19 cellular contexts compared by ENCODE assay signal in genomic region chr15:101451886-101452285, GRCh38. TPM values are rescaled to one million over a fixed set of nuclear protein-coding genes. Genes with fewer than 3 reads are reported as not detected.
DNase-seq lines count a peak whose midpoint lies in the region; ATAC-seq, FAIRE-seq and TF ChIP-seq lines count a peak whose summit lies in the region.
"Had no signal": no experiment of that assay in that cellular context is flagged by ENCODE, and none has a peak within 500 bp of the region (broad histone marks: within the 10 kb centered on the region; RNA-seq: fewer than 3 reads in every experiment).

No MANE protein-coding gene starts in this region.

- no peak for FAIRE-seq in K562 (lab: Jason Lieb, UNC)
- FAIRE-seq: G401.6, GM12878 had no signal

- WGBS in K562 (ENCODE audit: insufficient coverage, low coverage, missing lambda C conversion rate), result 90% methylated on average over 4 of the region's 4 CpGs
- 88 to 97% (median 94%) methylated on average over 4 of the region's 4 CpGs for WGBS in psoas muscle, 3 donors

- no peak for TF ChIP-seq POLR2A in K562 (conservative IDR thresholded peaks at IDR 0.05)

- in situ Hi-C loops in K562 (cut with MboI), result no loop called here

- TF ChIP-seq EP300 in K562 (IDR thresholded peaks at IDR 0.05; ENCODE audit: low read length), result no peak

- peak; percentile 21 to 37 for DNase-seq in AML-193 (lab: John Stamatoyannopoulos, UW)
- DNase-seq in EH (ENCODE audit: low read depth), result peak; percentile 19
- DNase-seq in K562 (ENCODE audit: extremely low read depth in 1 of 4, low spot score in 3 of 4), result no peak
- no peak for DNase-seq in psoas muscle
- DNase-seq in NCI-H2227 (lab: John Stamatoyannopoulos, UW; ENCODE audit: unreplicated experiment), result no peak
- no peak for DNase-seq in HEK293T (ENCODE audit: extremely low spot score)
- DNase-seq in lower lobe of right lung, result no peak
- DNase-seq: activated gamma-delta T cell; naive thymus-derived CD8-positive, alpha-beta T cell; NCI-H1092; NCI-H2081 treated with DMSO at 0.1 percent for 48 hours; NCI-H526; PC-3; stimulated activated naive CD4-positive, alpha-beta T cell had no signal

- POLR2A ChIA-PET in K562 (lab: Yijun Ruan, JAX), result interaction anchor here (0.7 to 2.0 kb wide), 3 partner anchors 13 to 51 kb away, joined by 4 to 5 read pairs (median 4); no protein-coding TSS in a partner anchor
- POLR2A ChIA-PET in HEK293T (lab: Yijun Ruan, JAX), result no interaction called here

- no TSS peak for BruUV-seq in K562 (replicated peaks; lab: Mats Ljungman, UMichigan)

- peak overlapping the region; percentile 74 for H3K4me2 ChIP-seq in K562 (ENCODE audit: insufficient read depth, low read length)
- H3K4me2 ChIP-seq: SK-N-SH had no signal

- H3K4me3 ChIP-seq in K562 (no peak overlapping the region), psoas muscle (peak overlapping the region; percentile 44), lower lobe of right lung (no peak overlapping the region)
- H3K4me3 ChIP-seq: GM12878, prostate gland had no signal

- H3K36me3 ChIP-seq in K562 (ENCODE audit: control insufficient read depth, insufficient read depth, low read length) (peaks cover 4% of the 10 kb centered on the region; the same call in 1 of the 3 replicates), psoas muscle (ENCODE audit: insufficient read depth in 1 of 2, low read depth in 1 of 2) (no peaks in the 10 kb centered on the region), lower lobe of right lung (no peaks in the 10 kb centered on the region)
- H3K36me3 ChIP-seq: prostate gland had no signal

- H3K4me1 ChIP-seq in K562 (replicated peaks in 1 of 2; ENCODE audit: control insufficient read depth in 2 of 2, insufficient read depth in 2 of 2, low read length in 2 of 2) (peaks cover 51 to 57% of the 10 kb centered on the region in 2 experiments), psoas muscle (peaks cover 40% of the 10 kb centered on the region), lower lobe of right lung (peaks cover 29% of the 10 kb centered on the region)
- H3K4me1 ChIP-seq: prostate gland had no signal

- peak overlapping the region; percentile 41; the same call in 1 of the 2 replicates for H2AFZ ChIP-seq in K562 (ENCODE audit: low read depth, low read length)

- H3K79me2 ChIP-seq in K562 (ENCODE audit: control insufficient read depth, insufficient read depth, low read length), result peaks cover 46% of the 10 kb centered on the region

- H3K27me3 ChIP-seq in K562 (ENCODE audit: control insufficient read depth in 2 of 2, insufficient read depth in 2 of 2, low read length in 2 of 2) (no peaks in the 10 kb centered on the region), psoas muscle (ENCODE audit: insufficient read depth in 3 of 3, low read length in 2 of 3) (no peaks in the 10 kb centered on the region), lower lobe of right lung (ENCODE audit: low read depth) (no peaks in the 10 kb centered on the region)

- intact Hi-C loops in K562 (cut with micrococcal nuclease), result no loop called here
- intact Hi-C loops in psoas muscle (cut with DNase I), result no loop called here
- intact Hi-C loops in lower lobe of right lung (cut with DNase I), result no loop called here

- H3K27ac ChIP-seq in K562 (ENCODE audit: extremely low read depth, low read depth, low read length), result peak overlapping the region; percentile 77
- H3K27ac ChIP-seq in psoas muscle, result peak overlapping the region; percentile 62
- H3K27ac ChIP-seq in lower lobe of right lung, result no peak overlapping the region
- H3K27ac ChIP-seq: prostate gland had no signal

- no peak for ATAC-seq in K562
- peak in 1 of 4 donors; percentile 28 for ATAC-seq in psoas muscle
- no peak for ATAC-seq in HG03280 (IDR thresholded peaks at IDR 0.05; ENCODE audit: unreplicated experiment)
- no peak for ATAC-seq in lower lobe of right lung
- ATAC-seq: GM12878; naive thymus-derived CD8-positive, alpha-beta T cell; PC-3 had no signal

- TF ChIP-seq RAD21 in K562 (CRISPR knock-in tag; conservative IDR thresholded peaks at IDR 0.05 in 1 of 2, IDR thresholded peaks at IDR 0.05 in 1 of 2), result no peak

- CTCF ChIA-PET in K562 (lab: Yijun Ruan, JAX; ENCODE audit: low intra/inter-chr PET ratio), result no interaction called here
- CTCF ChIA-PET in HEK293T (lab: Yijun Ruan, JAX), result no interaction called here

- H3K9me3 ChIP-seq in K562 (replicated peaks; ENCODE audit: control insufficient read depth, insufficient read depth, low read depth, low read length) (no peaks in the 10 kb centered on the region), psoas muscle (no peaks in the 10 kb centered on the region), lower lobe of right lung (no peaks in the 10 kb centered on the region)
- H3K9me3 ChIP-seq: prostate gland, SK-N-SH had no signal

- no peaks in the 10 kb centered on the region for H4K20me1 ChIP-seq in K562 (replicated peaks; ENCODE audit: control insufficient read depth, insufficient read depth, low read length)

- TF ChIP-seq CTCF in K562 (IDR thresholded peaks at IDR 0.05 in 2 of 3, conservative IDR thresholded peaks at IDR 0.05 in 1 of 3; ENCODE audit: insufficient read depth in 2 of 3, low read depth in 1 of 3, low read length in 3 of 3), result no peak
- no peak for TF ChIP-seq CTCF in psoas muscle (IDR thresholded peaks at IDR 0.05)
- TF ChIP-seq CTCF in lower lobe of right lung (IDR thresholded peaks at IDR 0.05), result no peak

- H3K9me1 ChIP-seq in K562 (ENCODE audit: control insufficient read depth, insufficient read depth, low read length), result no peaks in the 10 kb centered on the region

- peak overlapping the region in 1 of 2 experiments; percentile 59; a peak in 2 of 4 replicates for H3K9ac ChIP-seq in K562 (ENCODE audit: insufficient read depth in 1 of 2, low read depth in 2 of 2, low read length in 2 of 2)
- H3K9ac ChIP-seq: SK-N-SH had no signal

TF ChIP-seq in K562, 482 proteins besides CTCF, POLR2A, EP300 and RAD21 (continues in another document):
- TF ChIP-seq, protein P1, sequence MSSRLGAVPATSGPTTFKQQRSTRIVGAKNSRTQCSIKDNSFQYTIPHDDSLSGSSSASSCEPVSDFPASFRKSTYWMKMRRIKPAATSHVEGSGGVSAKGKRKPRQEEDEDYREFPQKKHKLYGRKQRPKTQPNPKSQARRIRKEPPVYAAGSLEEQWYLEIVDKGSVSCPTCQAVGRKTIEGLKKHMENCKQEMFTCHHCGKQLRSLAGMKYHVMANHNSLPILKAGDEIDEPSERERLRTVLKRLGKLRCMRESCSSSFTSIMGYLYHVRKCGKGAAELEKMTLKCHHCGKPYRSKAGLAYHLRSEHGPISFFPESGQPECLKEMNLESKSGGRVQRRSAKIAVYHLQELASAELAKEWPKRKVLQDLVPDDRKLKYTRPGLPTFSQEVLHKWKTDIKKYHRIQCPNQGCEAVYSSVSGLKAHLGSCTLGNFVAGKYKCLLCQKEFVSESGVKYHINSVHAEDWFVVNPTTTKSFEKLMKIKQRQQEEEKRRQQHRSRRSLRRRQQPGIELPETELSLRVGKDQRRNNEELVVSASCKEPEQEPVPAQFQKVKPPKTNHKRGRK (tag; IDR thresholded peaks at IDR 0.05), result peak; percentile 34; the same call in 1 of the 2 replicates
- peak; percentile 88 for TF ChIP-seq CEBPB (tag; IDR thresholded peaks at IDR 0.05)

TF ChIP-seq in HEK293T, 16 proteins besides CTCF, POLR2A, EP300 and RAD21:
- no peak for TF ChIP-seq ZNF384 (IDR thresholded peaks at IDR 0.05)
- TF ChIP-seq NFRKB (IDR thresholded peaks at IDR 0.05), result no peak
- no peak for TF ChIP-seq HDGF (IDR thresholded peaks at IDR 0.05; ENCODE audit: borderline replicate concordance)

RNA-seq across cellular contexts. Expression of gene PCSK6, which starts 37.6 kb away (rescaled TPM):
- 94.9 and 139 TPM in 2 replicates for total RNA-seq in K562 (2011; cell fraction: chromatin; rRNA removed; ENCODE audit: low replicate concordance)
- 83.4 and 91.1 TPM in 2 replicates for total RNA-seq in K562 (2011; cell fraction: nucleolus; rRNA removed)
- total RNA-seq in K562 (2011; cell fraction: nucleoplasm; rRNA removed), result 86.1 and 94.3 TPM in 2 replicates
- total RNA-seq in K562 (2014; rRNA removed) (14.5 and 27.2 TPM in 2 replicates), K562 (2014; rRNA removed; fragmentation: Illumina TruSeq; extraction: Trizol) (13.7 and 14.4 TPM in 2 replicates), K562 (2015; rRNA removed; fragmentation: Illumina TruSeq; extraction: Trizol) (11.2 and 11.8 TPM in 2 replicates), K562 (2021) (17.6 and 18.3 TPM in 2 replicates), psoas muscle (10 to 100 TPM; 13.3 to 32.7 (median 20.7) TPM), lower lobe of right lung (12.3 TPM)
- polyA plus RNA-seq in K562 (2011; rRNA removed) (32.6 and 36.7 TPM in 2 replicates), K562 (2014; fragmentation: Illumina TruSeq; extraction: Trizol) (17.5 and 20.5 TPM in 2 replicates), K562 (2014; fragmentation: Nextera tagmentation; extraction: Ambion mirVana) (1 to 10 TPM; 2.2 to 3.4 TPM), K562 (2014; rRNA removed) (19.3 and 20.7 TPM in 2 replicates), psoas muscle (10 to 100 TPM in 1 of 3 donors, 1 to 10 TPM in 2; 8.3 to 10.3 (median 9.8) TPM)
- polyA plus RNA-seq in K562 (2011; cell fraction: cytosol; rRNA removed), result 23.3 and 26.1 TPM in 2 replicates
- polyA plus RNA-seq in K562 (2011; cell fraction: nucleus; rRNA removed), result 87.3 and 101 TPM in 2 replicates
- 17.5 and 24.2 TPM in 2 replicates for polyA plus RNA-seq in K562 (2012)
- polyA minus RNA-seq in K562 (2011; rRNA and poly(A)+ RNA removed), result 24.8 and 36.1 TPM in 2 replicates
- polyA minus RNA-seq in K562 (2011; cell fraction: cytosol; rRNA and poly(A)+ RNA removed), result 30.4 and 31.4 TPM in 2 replicates
- polyA minus RNA-seq in K562 (2011; cell fraction: nucleus; rRNA and poly(A)+ RNA removed), result 33.4 and 41.8 TPM in 2 replicates

Comparison
In these comparisons a context has a peak if more than half of its experiments do, and no peak if none do; other contexts are left out.
1. DNase-seq: peak in AML-193 (2 of 2) and EH (single experiment); none in K562 (0 of 4), psoas muscle (0 of 2), NCI-H2227 (single experiment), HEK293T (single experiment) and lower lobe of right lung (single experiment).